ENCODE assay signal across 15 cellular contexts in the genomic region with DNA sequence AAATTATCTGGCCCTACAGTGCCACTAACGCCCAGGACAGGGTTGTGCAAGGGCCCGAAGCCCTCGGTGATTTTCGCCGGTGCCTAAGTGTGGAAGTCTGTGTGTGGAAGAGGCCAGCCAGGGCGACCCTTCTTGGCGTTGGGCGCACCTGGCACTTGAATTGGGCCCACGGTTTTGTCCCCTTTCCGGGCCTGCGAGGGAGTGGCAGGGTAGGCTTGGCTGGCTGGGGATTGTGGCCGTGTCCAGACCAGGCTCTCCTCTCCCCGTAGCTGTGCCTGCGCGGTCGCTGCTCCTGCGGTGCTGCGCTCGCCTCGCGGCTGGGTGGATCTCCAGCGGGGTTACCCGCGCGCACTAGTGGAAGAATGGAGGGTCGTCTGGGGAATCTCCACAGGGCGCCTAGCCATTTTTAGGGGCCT. TPM values are rescaled to one million over a fixed set of nuclear protein-coding genes. Genes with fewer than 3 reads are reported as not detected.
DNase-seq lines count a peak whose midpoint lies in the region; ATAC-seq and TF ChIP-seq lines count a peak whose summit lies in the region.
"Had no signal": no experiment of that assay in that cellular context is flagged by ENCODE, and none has a peak within 500 bp of the region (broad histone marks: within the 10 kb centered on the region; RNA-seq: fewer than 3 reads in every experiment).

No MANE protein-coding gene starts in this region.

- intact Hi-C loops in lower leg skin (cut with DNase I; ENCODE audit: low total_unique reads) = no loop called here

- no peak overlapping the region for H3K4me3 ChIP-seq in lower leg skin (ENCODE audit: low read depth, poor library complexity, severe bottlenecking)

- H3K4me1 Mint-ChIP-seq in brain = no peaks in the 10 kb centered on the region
- H3K4me1 Mint-ChIP-seq in progenitor cell of endocrine pancreas (ENCODE audit: low read depth) = peaks cover 4% of the 10 kb centered on the region

- H3K27me3 Mint-ChIP-seq in brain (peaks cover 38% of the 10 kb centered on the region), progenitor cell of endocrine pancreas (peaks cover 91% of the 10 kb centered on the region)

- H3K36me3 Mint-ChIP-seq in brain (no peaks in the 10 kb centered on the region), progenitor cell of endocrine pancreas (ENCODE audit: insufficient read depth) (no peaks in the 10 kb centered on the region)
- H3K36me3 Mint-ChIP-seq: natural killer cell treated with Interleukin-12 subunit alpha and Interleukin-12 subunit beta and Interleukin-15 and Interleukin-18, amount 100 ng/mL, for 72 hours had no signal

- TF ChIP-seq CTCF in brain (conservative IDR thresholded peaks at IDR 0.05) (no peak), progenitor cell of endocrine pancreas (IDR thresholded peaks at IDR 0.05; ENCODE audit: unreplicated experiment) (no peak), lower leg skin (IDR thresholded peaks at IDR 0.05) (no peak)

- H3K27ac Mint-ChIP-seq in brain = no peak overlapping the region
- H3K27ac Mint-ChIP-seq in progenitor cell of endocrine pancreas = peak overlapping the region; percentile 62
- H3K27ac Mint-ChIP-seq: natural killer cell treated with Interleukin-12 subunit alpha and Interleukin-12 subunit beta and Interleukin-15 and Interleukin-18, amount 100 ng/mL, for 72 hours had no signal

- no peak for ATAC-seq in GM18498 (IDR thresholded peaks at IDR 0.05; ENCODE audit: unreplicated experiment)
- ATAC-seq: natural killer cell treated with Interleukin-12 subunit alpha and Interleukin-12 subunit beta and Interleukin-15 and Interleukin-18, amount 100 ng/mL, for 72 hours had no signal

- 8 to 22% methylated on average over 10 to 25 of the region's 27 CpGs for WGBS in lower leg skin, 2 donors

- H3K4me3 Mint-ChIP-seq in brain = peak overlapping the region in 3 of 5 experiments; percentile 10 to 58 (median 39)
- H3K4me3 Mint-ChIP-seq in progenitor cell of endocrine pancreas (ENCODE audit: low read depth) = no peak overlapping the region
- H3K4me3 Mint-ChIP-seq: natural killer cell treated with Interleukin-12 subunit alpha and Interleukin-12 subunit beta and Interleukin-15 and Interleukin-18, amount 100 ng/mL, for 72 hours had no signal

- peak; percentile 49 for DNase-seq in AG20443 (ENCODE audit: low spot score)
- peak; percentile 59 for DNase-seq in islet precursor cell
- DNase-seq in progenitor cell of endocrine pancreas (ENCODE audit: low spot score, unreplicated experiment) = no peak
- no peak for DNase-seq in stimulated activated CD8-positive, alpha-beta memory T cell treated with anti-CD3 and anti-CD28 coated beads, Interleukin-4, amount 100 ng/mL, for 48 hours
- DNase-seq in lower leg skin (ENCODE audit: low spot score in 2 of 2) = no peak
- no peak for DNase-seq in AG08396 (ENCODE audit: low spot score)
- DNase-seq: activated CD4-positive, alpha-beta T cell treated with anti-CD3 and anti-CD28 coated beads, Interleukin-2, amount 50 U/mL, for 4 hours; BE2C; NCI-H1694 treated with DMSO at 0.1 percent for 48 hours; stimulated activated CD4-positive, alpha-beta T cell treated with anti-CD3 and anti-CD28 coated beads, Interleukin-4, amount 100 ng/mL, for 1 hour had no signal

- H3K9me3 Mint-ChIP-seq in brain = peaks cover 0 to 12% (median 2%) of the 10 kb centered on the region in 5 experiments
- H3K9me3 Mint-ChIP-seq in progenitor cell of endocrine pancreas (ENCODE audit: low read depth) = no peaks in the 10 kb centered on the region
- H3K9me3 Mint-ChIP-seq: natural killer cell treated with Interleukin-12 subunit alpha and Interleukin-12 subunit beta and Interleukin-15 and Interleukin-18, amount 100 ng/mL, for 72 hours had no signal

- no peak for TF ChIP-seq POLR2A in lower leg skin (IDR thresholded peaks at IDR 0.05)

RNA-seq across cellular contexts. Expression of gene EVX2, which starts 16.2 kb away (rescaled TPM):
- 0.14 TPM for polyA plus RNA-seq in brain (ENCODE audit: insufficient read depth, low read depth, low replicate concordance)
- total RNA-seq in progenitor cell of endocrine pancreas (not detected in 2 replicates), lower leg skin (not detected)
- total RNA-seq: G401; natural killer cell treated with Interleukin-12 subunit alpha and Interleukin-12 subunit beta and Interleukin-15 and Interleukin-18, amount 100 ng/mL, for 72 hours had no signal
- polyA plus RNA-seq: thymus had no signal

RNA-seq across cellular contexts. Expression of gene HOXD13, which starts 24.9 kb away (rescaled TPM):
- polyA plus RNA-seq in brain (ENCODE audit: insufficient read depth, low read depth, low replicate concordance) = 9.8 TPM
- total RNA-seq in progenitor cell of endocrine pancreas (not detected in 2 replicates), lower leg skin (under 1 TPM in 1 of 4 donors, not detected in 3; 0.10 TPM)
- total RNA-seq: G401; natural killer cell treated with Interleukin-12 subunit alpha and Interleukin-12 subunit beta and Interleukin-15 and Interleukin-18, amount 100 ng/mL, for 72 hours had no signal

RNA-seq across cellular contexts. Expression of gene HOXD12, which starts 32.0 kb away (rescaled TPM):
- polyA plus RNA-seq in brain (ENCODE audit: insufficient read depth, low read depth, low replicate concordance) = 1.3 TPM
- total RNA-seq in progenitor cell of endocrine pancreas = not detected in 2 replicates
- total RNA-seq in lower leg skin = under 1 TPM in 1 of 4 donors, not detected in 3; 0.27 TPM
- total RNA-seq: G401; natural killer cell treated with Interleukin-12 subunit alpha and Interleukin-12 subunit beta and Interleukin-15 and Interleukin-18, amount 100 ng/mL, for 72 hours had no signal
- polyA plus RNA-seq: thymus had no signal

RNA-seq across cellular contexts. Expression of gene HOXD11, which starts 39.5 kb away (rescaled TPM):
- polyA plus RNA-seq in brain (ENCODE audit: insufficient read depth, low read depth, low replicate concordance) = 5.1 TPM
- not detected in 2 replicates for total RNA-seq in progenitor cell of endocrine pancreas
- under 1 TPM in 1 of 4 donors, not detected in 3; 0.23 TPM for total RNA-seq in lower leg skin
- total RNA-seq: G401; natural killer cell treated with Interleukin-12 subunit alpha and Interleukin-12 subunit beta and Interleukin-15 and Interleukin-18, amount 100 ng/mL, for 72 hours had no signal

RNA-seq across cellular contexts. Expression of gene HOXD10, which starts 49.0 kb away (rescaled TPM):
- polyA plus RNA-seq in brain (ENCODE audit: insufficient read depth, low read depth, low replicate concordance) = 17.2 TPM
- total RNA-seq in progenitor cell of endocrine pancreas (not detected in 2 replicates), lower leg skin (1 to 10 TPM in 2 of 4 donors, under 1 TPM in 1, not detected in 1; 0.29 to 3.1 (median 1.4) TPM)
- total RNA-seq: G401; natural killer cell treated with Interleukin-12 subunit alpha and Interleukin-12 subunit beta and Interleukin-15 and Interleukin-18, amount 100 ng/mL, for 72 hours had no signal

Comparison
In these comparisons a context has a peak if more than half of its experiments do, and no peak if none do; other contexts are left out.
1. DNase-seq: peak in AG20443 (single experiment) and islet precursor cell (single experiment); none in progenitor cell of endocrine pancreas (single experiment), stimulated activated CD8-positive, alpha-beta memory T cell treated with anti-CD3 and anti-CD28 coated beads, Interleukin-4, amount 100 ng/mL, for 48 hours (single experiment), lower leg skin (0 of 2) and AG08396 (single experiment).